In genomic region chr1:43946244-43947060, GRCh38 we compare ENCODE assay signal across 1 cellular context.
TF ChIP-seq lines count a peak whose summit lies in the region.

TSS of gene IPO13 (plus strand) at chr1:43946950. CDS start at chr1:43947601, 651 bp downstream.

TF ChIP-seq in HepG2, 621 proteins besides CTCF, POLR2A, EP300 and RAD21 (continued from another document and continues in another):
- TF ChIP-seq FOXJ3 (CRISPR knock-in tag; IDR thresholded peaks at IDR 0.05; ENCODE audit: borderline replicate concordance) (no peak; the same call in 1 of the 2 replicates), MXI1 (IDR thresholded peaks at IDR 0.05; ENCODE audit: borderline replicate concordance, low read depth, low read length) (peak; percentile 98), PBX2 (CRISPR knock-in tag; IDR thresholded peaks at IDR 0.05) (peak; percentile 44; the same call in 1 of the 2 replicates), MLLT10 (CRISPR knock-in tag; IDR thresholded peaks at IDR 0.05) (no peak), RERE (CRISPR knock-in tag; IDR thresholded peaks at IDR 0.05; ENCODE audit: low read depth) (peak; percentile 48; the same call in 1 of the 2 replicates), HNRNPH1 (optimal IDR thresholded peaks at IDR 0.05; ENCODE audit: low read depth, low read length) (no peak), ZNF3 (CRISPR knock-in tag; IDR thresholded peaks at IDR 0.05) (peak; percentile 48; the same call in 1 of the 2 replicates), MED13 (CRISPR knock-in tag; IDR thresholded peaks at IDR 0.05) (peak; percentile 81; the same call in 1 of the 2 replicates), ZNF441 (CRISPR knock-in tag; IDR thresholded peaks at IDR 0.05; ENCODE audit: borderline replicate concordance) (peak; percentile 69; the same call in 1 of the 2 replicates), IRF9 (CRISPR knock-in tag; IDR thresholded peaks at IDR 0.05; ENCODE audit: borderline replicate concordance) (no peak), GPN1 (CRISPR knock-in tag; IDR thresholded peaks at IDR 0.05; ENCODE audit: borderline replicate concordance) (no peak), ZBTB39 (CRISPR knock-in tag; IDR thresholded peaks at IDR 0.05) (no peak), AGO2 (optimal IDR thresholded peaks at IDR 0.05; ENCODE audit: low read depth, low read length) (no peak), ZBTB10 (CRISPR knock-in tag; IDR thresholded peaks at IDR 0.05; ENCODE audit: borderline replicate concordance) (no peak), ZSCAN29 (CRISPR knock-in tag; conservative IDR thresholded peaks at IDR 0.05) (peak; percentile 89), ZBTB49 (CRISPR knock-in tag; IDR thresholded peaks at IDR 0.05; ENCODE audit: borderline replicate concordance) (no peak), JUND (CRISPR knock-in tag; IDR thresholded peaks at IDR 0.05) (no peak), ZNF552 (CRISPR knock-in tag; IDR thresholded peaks at IDR 0.05; ENCODE audit: borderline replicate concordance) (peak; percentile 6; the same call in 1 of the 2 replicates), ATF3 (CRISPR knock-in tag; IDR thresholded peaks at IDR 0.05) (no peak), TRAFD1 (CRISPR knock-in tag; IDR thresholded peaks at IDR 0.05; ENCODE audit: borderline replicate concordance) (no peak; the same call in 1 of the 2 replicates), RNF2 (conservative IDR thresholded peaks at IDR 0.05; ENCODE audit: low read depth) (peak; percentile 78), ZNF570 (CRISPR knock-in tag; IDR thresholded peaks at IDR 0.05; ENCODE audit: borderline replicate concordance) (no peak; the same call in 1 of the 2 replicates), MLX (CRISPR knock-in tag; IDR thresholded peaks at IDR 0.05) (peak; percentile 78; the same call in 1 of the 2 replicates), PATZ1 (CRISPR knock-in tag; IDR thresholded peaks at IDR 0.05) (peak; percentile 69; the same call in 1 of the 2 replicates), CBFB (CRISPR knock-in tag; IDR thresholded peaks at IDR 0.05) (peak; percentile 89), TGIF2 (CRISPR knock-in tag; IDR thresholded peaks at IDR 0.05) (peak; percentile 16; the same call in 1 of the 2 replicates), ZBTB33 (CRISPR knock-in tag; IDR thresholded peaks at IDR 0.05) (peak; percentile 64)
